1 cellular context compared by ENCODE assay signal in the genomic region with DNA sequence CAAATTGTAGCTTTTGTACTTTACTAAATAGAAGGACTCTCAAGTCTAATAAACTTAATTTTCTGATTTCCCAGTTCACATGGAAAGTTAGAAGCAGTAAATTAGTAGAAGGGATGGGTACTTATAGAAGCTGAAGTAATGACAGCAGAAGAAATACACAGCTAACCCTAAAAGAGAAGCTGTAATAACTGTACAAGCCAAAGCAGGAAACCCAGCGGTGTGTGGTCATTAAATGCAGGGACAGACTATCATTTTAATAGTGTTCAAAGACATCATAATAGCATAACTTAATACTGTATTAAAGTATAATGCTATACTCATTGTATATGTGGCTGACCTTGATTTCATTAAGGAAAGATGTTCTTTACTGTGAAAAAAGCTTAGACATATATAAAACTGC.
TF ChIP-seq lines count a peak whose summit lies in the region.

No MANE protein-coding gene starts in this region.

TF ChIP-seq in IMR-90, 13 proteins besides CTCF, POLR2A, EP300 and RAD21:
- TF ChIP-seq FOS (IDR thresholded peaks at IDR 0.05; ENCODE audit: low read depth, low read length) (no peak), MAFK (IDR thresholded peaks at IDR 0.05; ENCODE audit: low read depth, low read length) (no peak), RCOR1 (IDR thresholded peaks at IDR 0.05; ENCODE audit: insufficient replicate concordance, low read length) (no peak), MAZ (IDR thresholded peaks at IDR 0.05; ENCODE audit: borderline replicate concordance, low read depth, low read length) (no peak), RFX5 (IDR thresholded peaks at IDR 0.05; ENCODE audit: low read depth, low read length) (no peak), MXI1 (IDR thresholded peaks at IDR 0.05; ENCODE audit: borderline replicate concordance, low read depth, low read length) (no peak), CHD1 (IDR thresholded peaks at IDR 0.05; ENCODE audit: low read depth, low read length) (no peak)
- TF ChIP-seq, protein P1, sequence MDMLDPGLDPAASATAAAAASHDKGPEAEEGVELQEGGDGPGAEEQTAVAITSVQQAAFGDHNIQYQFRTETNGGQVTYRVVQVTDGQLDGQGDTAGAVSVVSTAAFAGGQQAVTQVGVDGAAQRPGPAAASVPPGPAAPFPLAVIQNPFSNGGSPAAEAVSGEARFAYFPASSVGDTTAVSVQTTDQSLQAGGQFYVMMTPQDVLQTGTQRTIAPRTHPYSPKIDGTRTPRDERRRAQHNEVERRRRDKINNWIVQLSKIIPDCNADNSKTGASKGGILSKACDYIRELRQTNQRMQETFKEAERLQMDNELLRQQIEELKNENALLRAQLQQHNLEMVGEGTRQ (IDR thresholded peaks at IDR 0.05; ENCODE audit: low read depth, low read length) = no peak
